ENCODE assay signal across 8 cellular contexts in genomic region chr20:23419995-23420901, GRCh38. TPM values are rescaled to one million over a fixed set of nuclear protein-coding genes. Genes with fewer than 3 reads are reported as not detected.
A peak's percentile ranks its signal among the peaks of the same experiment; 100 is the strongest.
DNase-seq lines count a peak whose midpoint lies in the region; ATAC-seq and TF ChIP-seq lines count a peak whose summit lies in the region.

No MANE protein-coding gene starts in this region.

- H3K36me3 Mint-ChIP-seq in CD8-positive, alpha-beta T cell = no peaks in the 10 kb centered on the region
- peaks cover 0 to 3% of the 10 kb centered on the region in 2 donors for H3K36me3 Mint-ChIP-seq in stimulated activated naive B cell treated with anti-CD40 and anti-IgM and Interleukin-4, amounts not matched to agents 10 μg/mL and 1 μg/mL and 100 μg/mL, for 72 hours

- intact Hi-C loops in CD8-positive, alpha-beta T cell (cut with DNase I, micrococcal nuclease) = loop anchor here in 1 of 2 experiments (5.0 kb wide), 1 partner anchor 1637 kb away; the partner anchor contains the start of gene ACSS1

- H3K4me1 ChIP-seq in CD8-positive, alpha-beta T cell (ENCODE audit: insufficient read depth, low read length) = peaks cover 23% of the 10 kb centered on the region
- H3K4me1 ChIP-seq in endocrine pancreas (ENCODE audit: control insufficient read depth, insufficient read depth, low read length) = peaks cover 17% of the 10 kb centered on the region

- H3K36me3 ChIP-seq in CD8-positive, alpha-beta T cell (ENCODE audit: insufficient read depth, low read length) = no peaks in the 10 kb centered on the region
- H3K36me3 ChIP-seq in endocrine pancreas (ENCODE audit: control insufficient read depth, insufficient read depth, low read length) = no peaks in the 10 kb centered on the region

- peaks cover 4% of the 10 kb centered on the region for H3K27me3 ChIP-seq in CD8-positive, alpha-beta T cell (ENCODE audit: insufficient read depth, low read length)
- no peaks in the 10 kb centered on the region for H3K27me3 ChIP-seq in endocrine pancreas (ENCODE audit: control insufficient read depth, insufficient read depth, low read length)

- peak in 6 of 7 experiments; percentile 11 to 59 (median 34) for DNase-seq in CD8-positive, alpha-beta T cell
- DNase-seq in NCI-H2171 (lab: John Stamatoyannopoulos, UW) (peak; percentile 10), midbrain (lab: John Stamatoyannopoulos, UW) (peak; percentile 48)
- peak; percentile 75 for DNase-seq in activated CD8-positive, alpha-beta memory T cell treated with anti-CD3 and anti-CD28 coated beads for 24 hours
- DNase-seq in stimulated activated naive B cell treated with anti-CD40 and anti-IgM and Interleukin-4, amounts not matched to agents 10 μg/mL and 1 μg/mL and 100 μg/mL, for 72 hours = peak; percentile 9

- H3K4me1 Mint-ChIP-seq in CD8-positive, alpha-beta T cell (ENCODE audit: low read depth) = peaks cover 72% of the 10 kb centered on the region
- H3K4me1 Mint-ChIP-seq in stimulated activated naive B cell treated with anti-CD40 and anti-IgM and Interleukin-4, amounts not matched to agents 10 μg/mL and 1 μg/mL and 100 μg/mL, for 72 hours = peaks cover 12 to 25% of the 10 kb centered on the region in 2 donors

- peak overlapping the region; percentile 87 for H3K4me3 Mint-ChIP-seq in CD8-positive, alpha-beta T cell
- peak overlapping the region; percentile 87 to 90 for H3K4me3 Mint-ChIP-seq in stimulated activated naive B cell treated with anti-CD40 and anti-IgM and Interleukin-4, amounts not matched to agents 10 μg/mL and 1 μg/mL and 100 μg/mL, for 72 hours

- peak overlapping the region; percentile 89 for H3K27ac Mint-ChIP-seq in CD8-positive, alpha-beta T cell
- H3K27ac Mint-ChIP-seq in stimulated activated naive B cell treated with anti-CD40 and anti-IgM and Interleukin-4, amounts not matched to agents 10 μg/mL and 1 μg/mL and 100 μg/mL, for 72 hours = peak overlapping the region; percentile 89

- H3K9me3 ChIP-seq in CD8-positive, alpha-beta T cell (ENCODE audit: low read length) = no peaks in the 10 kb centered on the region
- no peaks in the 10 kb centered on the region for H3K9me3 ChIP-seq in endocrine pancreas (ENCODE audit: control insufficient read depth, low read length)

- no peaks in the 10 kb centered on the region for H3K27me3 Mint-ChIP-seq in CD8-positive, alpha-beta T cell (ENCODE audit: low read depth)
- peaks cover 6 to 12% of the 10 kb centered on the region in 2 donors for H3K27me3 Mint-ChIP-seq in stimulated activated naive B cell treated with anti-CD40 and anti-IgM and Interleukin-4, amounts not matched to agents 10 μg/mL and 1 μg/mL and 100 μg/mL, for 72 hours

- peak overlapping the region; percentile 82 for H3K9ac ChIP-seq in endocrine pancreas (ENCODE audit: control insufficient read depth, insufficient read depth, low read length)

- POLR2A ChIA-PET in CD8-positive, alpha-beta T cell (lab: Charles Lee) = interaction anchor here (1.2 to 5.8 kb wide), 3 partner anchors 14 to 69 kb away, joined by 5 to 57 read pairs (median 14); partner anchors contain the start of gene NXT1

- peak overlapping the region; percentile 71 for H3K27ac ChIP-seq in CD8-positive, alpha-beta T cell (ENCODE audit: low read depth, low read length)

- H3K4me3 ChIP-seq in CD8-positive, alpha-beta T cell (ENCODE audit: low read depth, low read length) = peak overlapping the region; percentile 85
- H3K4me3 ChIP-seq in endocrine pancreas (ENCODE audit: control insufficient read depth, insufficient read depth, low read length) = peak overlapping the region; percentile 80

- no peaks in the 10 kb centered on the region for H3K9me3 Mint-ChIP-seq in CD8-positive, alpha-beta T cell
- H3K9me3 Mint-ChIP-seq in stimulated activated naive B cell treated with anti-CD40 and anti-IgM and Interleukin-4, amounts not matched to agents 10 μg/mL and 1 μg/mL and 100 μg/mL, for 72 hours = no peaks in the 10 kb centered on the region

- no peak for TF ChIP-seq CTCF in CD8-positive, alpha-beta T cell (IDR thresholded peaks at IDR 0.05)

- peak; percentile 29 for ATAC-seq in CD8-positive, alpha-beta T cell
- ATAC-seq in GM21737 (IDR thresholded peaks at IDR 0.05; ENCODE audit: unreplicated experiment) (peak; percentile 33), GM21619 (IDR thresholded peaks at IDR 0.05; ENCODE audit: unreplicated experiment) (no peak)
- ATAC-seq in stimulated activated naive B cell treated with anti-CD40 and anti-IgM and Interleukin-4, amounts not matched to agents 10 μg/mL and 1 μg/mL and 100 μg/mL, for 72 hours (replicated peaks) = peak; percentile 36 to 50

- CTCF ChIA-PET in CD8-positive, alpha-beta T cell (lab: Charles Lee) = interaction anchor here (1.2 to 7.3 kb wide), 4 partner anchors 17 to 187 kb away, joined by 3 to 50 read pairs (median 6); partner anchors contain the start of gene NXT1

RNA-seq across cellular contexts. Expression of gene NAPB, which starts 1.0 kb away (rescaled TPM):
- total RNA-seq in CD8-positive, alpha-beta T cell = 10 to 100 TPM; 10.9 to 11.7 TPM

RNA-seq across cellular contexts. Expression of gene CSTL1, which starts 19.2 kb away (rescaled TPM):
- not detected for total RNA-seq in CD8-positive, alpha-beta T cell

RNA-seq across cellular contexts. Expression of gene CST11, which starts 32.4 kb away (rescaled TPM):
- not detected for total RNA-seq in CD8-positive, alpha-beta T cell

RNA-seq across cellular contexts. Expression of gene GZF1, which starts 58.3 kb away (rescaled TPM):
- total RNA-seq in CD8-positive, alpha-beta T cell = 10 to 100 TPM; 44.9 to 49.5 TPM

Comparison
In these comparisons a context has a peak if more than half of its experiments do, and no peak if none do; other contexts are left out.
1. DNase-seq: peak in every context shown above with its lines; median percentile 75 in activated CD8-positive, alpha-beta memory T cell treated with anti-CD3 and anti-CD28 coated beads for 24 hours; 48 in midbrain; 34 in CD8-positive, alpha-beta T cell; 10 in NCI-H2171; 9 in stimulated activated naive B cell treated with anti-CD40 and anti-IgM and Interleukin-4, amounts not matched to agents 10 μg/mL and 1 μg/mL and 100 μg/mL, for 72 hours.